ENCODE assay signal across 8 cellular contexts in the genomic region with DNA sequence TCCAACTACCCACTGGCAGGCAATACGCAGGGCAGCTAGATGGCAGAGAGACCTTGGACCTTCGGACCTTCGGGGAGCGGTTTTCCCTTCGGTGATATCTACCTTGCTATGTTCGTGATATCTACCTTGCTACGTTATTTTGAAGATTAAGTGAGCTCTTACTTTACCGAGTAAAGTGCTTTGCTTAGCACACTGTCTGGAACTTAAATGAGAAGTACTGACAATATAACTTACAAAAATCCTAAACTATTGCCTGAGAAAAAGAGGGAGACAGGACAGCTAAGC. TPM values are rescaled to one million over a fixed set of nuclear protein-coding genes. Genes with fewer than 3 reads are reported as not detected.
DNase-seq lines count a peak whose midpoint lies in the region; ATAC-seq and TF ChIP-seq lines count a peak whose summit lies in the region.

No MANE protein-coding gene starts in this region.

- H3K9me3 Mint-ChIP-seq in activated CD4-positive, alpha-beta memory T cell treated with anti-CD3 and anti-CD28 coated beads, Interleukin-2, amount 10 ng/mL, durations not matched to agents 7 days and 5 days, result no peaks in the 10 kb centered on the region
- no peaks in the 10 kb centered on the region for H3K9me3 Mint-ChIP-seq in immature natural killer cell

- CTCF ChIA-PET in activated CD4-positive, alpha-beta memory T cell treated with anti-CD3 and anti-CD28 coated beads, Interleukin-2, amount 10 ng/mL, durations not matched to agents 7 days and 5 days (lab: Charles Lee), result interaction anchor here (0.7 to 4.6 kb wide), 6 partner anchors 11 to 913 kb away, joined by 3 to 40 read pairs (median 10); a partner anchor contains a TSS

- ATAC-seq in GM18520 (IDR thresholded peaks at IDR 0.05; ENCODE audit: unreplicated experiment), result no peak

- peak overlapping the region; percentile 62 for H3K4me3 ChIP-seq in AG09309 (ENCODE audit: control insufficient read depth, low read depth, low read length)
- peak overlapping the region; percentile 73 for H3K4me3 ChIP-seq in H7 (ENCODE audit: insufficient read depth, low read depth, low read length)

- H3K36me3 Mint-ChIP-seq in activated CD4-positive, alpha-beta memory T cell treated with anti-CD3 and anti-CD28 coated beads, Interleukin-2, amount 10 ng/mL, durations not matched to agents 7 days and 5 days (ENCODE audit: low read depth), result peaks cover 4% of the 10 kb centered on the region
- peaks cover 0 to 4% (median 3%) of the 10 kb centered on the region in 3 donors for H3K36me3 Mint-ChIP-seq in immature natural killer cell

- no peaks in the 10 kb centered on the region for H3K27me3 ChIP-seq in H7 (ENCODE audit: control insufficient read depth, insufficient read depth, low read length)

- no peaks in the 10 kb centered on the region for H3K36me3 ChIP-seq in H7 (replicated peaks; ENCODE audit: control insufficient read depth, insufficient read depth, low read length)

- POLR2A ChIA-PET in activated CD4-positive, alpha-beta memory T cell treated with anti-CD3 and anti-CD28 coated beads, Interleukin-2, amount 10 ng/mL, durations not matched to agents 7 days and 5 days (lab: Charles Lee), result interaction anchor here (0.6 to 4.6 kb wide), 21 partner anchors 11 to 1964 kb away, joined by 3 to 56 read pairs (median 5); a partner anchor contains a TSS

- H3K4me1 Mint-ChIP-seq in activated CD4-positive, alpha-beta memory T cell treated with anti-CD3 and anti-CD28 coated beads, Interleukin-2, amount 10 ng/mL, durations not matched to agents 7 days and 5 days, result peaks cover 32% of the 10 kb centered on the region
- H3K4me1 Mint-ChIP-seq in immature natural killer cell, result peaks cover 41 to 42% of the 10 kb centered on the region in 2 donors

- no peak for DNase-seq in AG09309 (ENCODE audit: low read depth)
- no peak for DNase-seq in H7
- DNase-seq in activated CD4-positive, alpha-beta memory T cell treated with anti-CD3 and anti-CD28 coated beads, Interleukin-2, amount 10 ng/mL, durations not matched to agents 7 days and 5 days, result no peak
- no peak for DNase-seq in immature natural killer cell
- no peak for DNase-seq in DMS53 (lab: John Stamatoyannopoulos, UW)
- no peak for DNase-seq in NCI-H1417 treated with DMSO at 0.1 percent for 48 hours (lab: John Stamatoyannopoulos, UW)

- no peak for TF ChIP-seq CTCF in AG09309 (IDR thresholded peaks at IDR 0.05; ENCODE audit: control insufficient read depth, insufficient read depth, low read depth, low read length, missing control alignments)

- peak overlapping the region; percentile 99 for H3K27ac ChIP-seq in temporal lobe (ENCODE audit: low read depth, low read length)

- peaks cover 2% of the 10 kb centered on the region for H3K27me3 Mint-ChIP-seq in activated CD4-positive, alpha-beta memory T cell treated with anti-CD3 and anti-CD28 coated beads, Interleukin-2, amount 10 ng/mL, durations not matched to agents 7 days and 5 days
- peaks cover 8 to 18% (median 13%) of the 10 kb centered on the region in 3 donors for H3K27me3 Mint-ChIP-seq in immature natural killer cell (ENCODE audit: low read depth in 3 of 3)

- H3K27ac Mint-ChIP-seq in activated CD4-positive, alpha-beta memory T cell treated with anti-CD3 and anti-CD28 coated beads, Interleukin-2, amount 10 ng/mL, durations not matched to agents 7 days and 5 days, result peak overlapping the region; percentile 98
- peak overlapping the region; percentile 97 to 100 (median 98) for H3K27ac Mint-ChIP-seq in immature natural killer cell

- peak overlapping the region; percentile 97 for H3K4me3 Mint-ChIP-seq in activated CD4-positive, alpha-beta memory T cell treated with anti-CD3 and anti-CD28 coated beads, Interleukin-2, amount 10 ng/mL, durations not matched to agents 7 days and 5 days
- peak overlapping the region; percentile 93 to 97 (median 95) for H3K4me3 Mint-ChIP-seq in immature natural killer cell

RNA-seq across cellular contexts. Expression of a gene that starts 1.0 kb away (rescaled TPM):
- total RNA-seq in H7 (2014; rRNA removed; shearing (Covaris generic)), result 10.6 and 13.0 TPM in 2 replicates
- total RNA-seq in activated CD4-positive, alpha-beta memory T cell treated with anti-CD3 and anti-CD28 coated beads, Interleukin-2, amount 10 ng/mL, durations not matched to agents 7 days and 5 days, result 10 to 100 TPM; 11.7 to 12.6 TPM
- polyA plus RNA-seq in immature natural killer cell, result 1 to 10 TPM in 2 of 3 donors, not detected in 1; 1.3 to 5.0 TPM
- 10.1 TPM for total RNA-seq in temporal lobe
